ENCODE assay signal across 8 cellular contexts in the genomic region with DNA sequence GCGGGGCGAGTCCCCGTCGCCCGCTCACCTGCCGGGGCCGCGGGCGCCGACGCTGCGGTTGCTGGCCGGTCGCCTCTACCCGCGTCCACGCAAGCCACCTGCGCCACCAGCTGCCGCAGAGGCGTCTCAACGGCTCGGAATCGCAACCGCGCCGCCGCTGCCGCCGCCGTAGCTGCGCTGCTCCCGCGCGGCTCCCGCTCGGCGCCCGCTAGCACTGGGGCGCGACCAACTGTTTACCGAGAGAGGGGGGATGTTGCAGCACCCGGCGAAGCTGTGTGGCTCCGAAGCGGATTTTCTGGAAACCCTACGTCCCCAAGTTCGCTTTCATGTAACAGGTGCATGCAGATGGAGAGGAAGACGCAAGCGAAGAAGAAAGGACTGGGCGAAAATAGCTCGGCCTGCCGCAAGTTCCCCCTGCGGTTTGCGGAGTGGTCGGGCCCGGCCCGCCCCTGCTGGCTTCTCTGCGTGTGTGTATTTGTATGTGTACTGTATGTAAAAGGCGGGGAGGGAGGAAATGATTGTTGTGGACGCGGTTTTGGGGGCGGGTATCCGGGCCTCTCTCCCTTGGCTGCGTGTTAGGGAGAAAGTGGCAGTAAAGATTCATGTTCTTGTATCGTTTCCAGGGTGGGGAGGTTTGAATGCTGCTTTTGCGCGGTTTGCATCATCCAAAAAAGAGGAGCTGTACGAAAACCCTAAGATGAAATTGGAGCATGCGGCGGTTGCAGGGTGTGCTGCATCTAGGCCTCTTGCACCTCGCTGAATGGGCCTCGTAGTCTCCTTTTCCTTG. TPM values are rescaled to one million over a fixed set of nuclear protein-coding genes. Genes with fewer than 3 reads are reported as not detected.
DNase-seq lines count a peak whose midpoint lies in the region; ATAC-seq and TF ChIP-seq lines count a peak whose summit lies in the region.

Gene PSIP1, minus strand, starts transcription at position 182 of the 787 bp plus-strand sequence. CDS start 782 bp downstream, outside the sequence.

- intact Hi-C loops in PC-9 (cut with micrococcal nuclease; ENCODE audit: unreplicated experiment): loop anchor here (2.0 to 5.0 kb wide), 2 partner anchors 42 to 311 kb away; partner anchors contain the start of gene CCDC171

- CTCF ChIA-PET in PC-9 (lab: Charles Lee): no interaction called here

- TF ChIP-seq CTCF in PC-9 (conservative IDR thresholded peaks at IDR 0.05): no peak

- H3K27ac ChIP-seq in PC-9 (peak within 1 kb of the TSS; percentile 91), muscle layer of duodenum (ENCODE audit: low read length) (peak within 1 kb of the TSS; percentile 91)

- H3K9me3 Mint-ChIP-seq in activated T-cell treated with anti-CD3 and anti-CD28 coated beads, Interleukin-2, amount 50 U/mL, for 24 hours: no peaks in the 10 kb centered on the region

- H3K36me3 ChIP-seq in PC-9 (ENCODE audit: low read depth) (no peaks in the 10 kb centered on the region), muscle layer of duodenum (ENCODE audit: control insufficient read depth in 1 of 2, insufficient read depth in 2 of 2, low read length in 2 of 2) (peaks cover 6 to 12% of the 10 kb centered on the region in 2 donors)

- peaks cover 2% of the 10 kb centered on the region; the same call in 1 of the 2 replicates for H4K20me1 ChIP-seq in PC-9 (ENCODE audit: insufficient read depth)

- no peaks in the 10 kb centered on the region for H3K9me2 ChIP-seq in PC-9 (ENCODE audit: insufficient read depth)

- DNase-seq in DMS53 (lab: John Stamatoyannopoulos, UW) (peak; percentile 78), PC-9 (peak; percentile 52 to 64)
- DNase-seq in Jurkat, Clone E6-1 (ENCODE audit: low read depth, low spot score): peak; percentile 95
- DNase-seq in activated T-cell treated with anti-CD3 and anti-CD28 coated beads, Interleukin-2, amount 50 U/mL, for 24 hours: peak; percentile 91
- DNase-seq in stimulated activated CD8-positive, alpha-beta memory T cell treated with anti-CD3 and anti-CD28 coated beads, Interleukin-7, amount 100 ng/mL, for 24 hours (ENCODE audit: low read depth): peak; percentile 64

- H3K36me3 Mint-ChIP-seq in activated T-cell treated with anti-CD3 and anti-CD28 coated beads, Interleukin-2, amount 50 U/mL, for 24 hours (ENCODE audit: low read depth): peaks cover 43% of the 10 kb centered on the region

- H2AFZ ChIP-seq in PC-9: peak within 1 kb of the TSS; percentile 80

- TSS peak; percentile 59 for BruUV-seq in PC-9 (replicated peaks; lab: Mats Ljungman, UMichigan)

- peak within 1 kb of the TSS; percentile 81 for H3K4me2 ChIP-seq in PC-9

- no peaks in the 10 kb centered on the region for H3K27me3 Mint-ChIP-seq in activated T-cell treated with anti-CD3 and anti-CD28 coated beads, Interleukin-2, amount 50 U/mL, for 24 hours

- no peaks in the 10 kb centered on the region for H3F3A ChIP-seq in PC-9 (ENCODE audit: insufficient read depth, low read depth)

- peak within 1 kb of the TSS; percentile 100 for H3K27ac Mint-ChIP-seq in activated T-cell treated with anti-CD3 and anti-CD28 coated beads, Interleukin-2, amount 50 U/mL, for 24 hours

- peaks cover 22% of the 10 kb centered on the region for H3K4me1 ChIP-seq in PC-9 (replicated peaks; ENCODE audit: insufficient read depth)
- peaks cover 6 to 18% of the 10 kb centered on the region in 2 donors for H3K4me1 ChIP-seq in muscle layer of duodenum (ENCODE audit: control insufficient read depth in 1 of 2, insufficient read depth in 2 of 2, low read length in 2 of 2)

- H3K79me2 ChIP-seq in PC-9 (ENCODE audit: low read depth): peaks cover 28% of the 10 kb centered on the region

- peak within 1 kb of the TSS; percentile 91 for H3K4me3 Mint-ChIP-seq in activated T-cell treated with anti-CD3 and anti-CD28 coated beads, Interleukin-2, amount 50 U/mL, for 24 hours

- H3K4me3 ChIP-seq in Jurkat, Clone E6-1 (ENCODE audit: low read length): peak within 1 kb of the TSS; percentile 84
- H3K4me3 ChIP-seq in PC-9 (peak within 1 kb of the TSS; percentile 68), muscle layer of duodenum (ENCODE audit: low read depth in 1 of 2, low read length in 2 of 2) (peak within 1 kb of the TSS; percentile 62 to 98)

- H3K27me3 ChIP-seq in PC-9 (ENCODE audit: insufficient read depth, low read depth) (no peaks in the 10 kb centered on the region), muscle layer of duodenum (ENCODE audit: low read depth, low read length) (no peaks in the 10 kb centered on the region)

- POLR2A ChIA-PET in PC-9 (lab: Charles Lee; ENCODE audit: unreplicated experiment): interaction anchor here (0.7 to 0.9 kb wide), 2 partner anchors 39 to 41 kb away, joined by 5 to 7 read pairs; no protein-coding TSS in a partner anchor

- H3K4me1 Mint-ChIP-seq in activated T-cell treated with anti-CD3 and anti-CD28 coated beads, Interleukin-2, amount 50 U/mL, for 24 hours (ENCODE audit: low read depth): peaks cover 53% of the 10 kb centered on the region

- peak; percentile 84 for ATAC-seq in GM21717 (IDR thresholded peaks at IDR 0.05; ENCODE audit: unreplicated experiment)
- ATAC-seq in esophagus mucosa: peak; percentile 92

- no peaks in the 10 kb centered on the region for H3K9me3 ChIP-seq in PC-9 (ENCODE audit: insufficient read depth, low read depth)
- no peaks in the 10 kb centered on the region for H3K9me3 ChIP-seq in muscle layer of duodenum (ENCODE audit: control insufficient read depth in 1 of 2, low read length in 2 of 2)

RNA-seq across cellular contexts. Expression of gene PSIP1, which starts in this region (rescaled TPM):
- polyA plus RNA-seq in Jurkat, Clone E6-1 (2012; ENCODE audit: insufficient read depth, insufficient read length): 141 TPM
- total RNA-seq in PC-9 (2021) (65.3 and 67.8 TPM in 2 replicates), esophagus mucosa (12.6 TPM)

Comparison
In these comparisons a context has a peak if more than half of its experiments do, and no peak if none do; other contexts are left out.
1. Peak in every context shown above with its lines: DNase-seq, ATAC-seq, H3K4me3 ChIP-seq and H3K27ac ChIP-seq.